ENCODE assay signal across 16 cellular contexts in genomic region chr16:4507588-4508345, GRCh38. TPM values are rescaled to one million over a fixed set of nuclear protein-coding genes. Genes with fewer than 3 reads are reported as not detected.
DNase-seq lines count a peak whose midpoint lies in the region; ATAC-seq, FAIRE-seq and TF ChIP-seq lines count a peak whose summit lies in the region.
"Had no signal": no experiment of that assay in that cellular context is flagged by ENCODE, and none has a peak within 500 bp of the region (broad histone marks: within the 10 kb centered on the region; RNA-seq: fewer than 3 reads in every experiment).

No MANE protein-coding gene starts in this region.

- FAIRE-seq in H1 (lab: Jason Lieb, UNC) (no peak), urothelium cell line (lab: Jason Lieb, UNC) (no peak)

- H3K4me3 ChIP-seq in H1 (ENCODE audit: extremely low read depth in 1 of 4, insufficient read depth in 2 of 4, low read depth in 3 of 4, low read length in 4 of 4) (no peak overlapping the region), GM23338 (no peak overlapping the region)
- H3K4me3 ChIP-seq: ascending aorta, PC-9, tibial nerve had no signal

- H3K4me3 Mint-ChIP-seq in CD4-positive, alpha-beta T cell: no peak overlapping the region
- no peak overlapping the region for H3K4me3 Mint-ChIP-seq in GM23338
- H3K4me3 Mint-ChIP-seq: dendritic cell treated with granulocyte-macrophage colony-stimulating factor and Interleukin-4, amounts not matched to agents 40 ng/mL and 50 ng/mL, for 4 days had no signal

- 0 out of 2 replicates have a peak, but pooled peaks cover 7% of the 10 kb centered on the region for H3F3A ChIP-seq in GM23338 (replicated peaks; ENCODE audit: low read depth)

- H3K56ac ChIP-seq in H1 (replicated peaks; ENCODE audit: insufficient read length, low read depth, low read length): no peak overlapping the region

- TF ChIP-seq RAD21 in H1 (IDR thresholded peaks at IDR 0.05 in 1 of 2, conservative IDR thresholded peaks at IDR 0.05 in 1 of 2; ENCODE audit: low read depth in 2 of 2, low read length in 2 of 2): no peak

- H3K27me3 ChIP-seq in CD4-positive, alpha-beta T cell (ENCODE audit: control insufficient read depth, insufficient read depth, low read length): no peaks in the 10 kb centered on the region
- no peaks in the 10 kb centered on the region for H3K27me3 ChIP-seq in H1 (replicated peaks in 1 of 4; ENCODE audit: control insufficient read depth in 3 of 4, extremely low read depth in 1 of 4, insufficient read depth in 3 of 4, low read length in 3 of 4)
- H3K27me3 ChIP-seq in GM23338 (ENCODE audit: insufficient read depth): no peaks in the 10 kb centered on the region
- H3K27me3 ChIP-seq: ascending aorta, tibial nerve had no signal

- H2BK120ac ChIP-seq in H1 (replicated peaks; ENCODE audit: low read depth, low read length): no peak overlapping the region

- POLR2A ChIA-PET in CD4-positive, alpha-beta T cell (lab: Charles Lee): interaction anchor here (1.2 to 6.0 kb wide), 5 partner anchors 20 to 41 kb away, joined by 3 to 140 read pairs (median 45); partner anchors contain the start of genes CDIP1, HMOX2 and NMRAL1
- POLR2A ChIA-PET in H1 (lab: Charles Lee; ENCODE audit: partially characterized antibody): interaction anchor here (0.9 to 3.0 kb wide), 8 partner anchors 14 to 186 kb away, joined by 3 to 14 read pairs (median 3); partner anchors contain the start of genes NUDT16L1 and UBALD1

- 90% methylated on average over 17 of the region's 17 CpGs; no CpG with 5 or more reads in 1 of the 2 experiments for WGBS in H1 (ENCODE audit: extremely low coverage in 1 of 2, insufficient coverage in 1 of 2, insufficient read length in 1 of 2, insufficient replicate concordance in 2 of 2, low coverage in 1 of 2, low lambda C conversion rate in 2 of 2, missing lambda C conversion rate in 1 of 2), 2 experiments

- H4K20me1 ChIP-seq in H1 (replicated peaks in 1 of 2; ENCODE audit: control insufficient read depth in 1 of 2, insufficient read depth in 2 of 2, low read length in 2 of 2) (peaks cover 2 to 11% of the 10 kb centered on the region in 2 experiments), GM23338 (replicated peaks; ENCODE audit: insufficient read depth) (no peaks in the 10 kb centered on the region; the same call in 1 of the 2 replicates)

- H3K27ac Mint-ChIP-seq in CD4-positive, alpha-beta T cell: peak overlapping the region; percentile 97
- no peak overlapping the region for H3K27ac Mint-ChIP-seq in GM23338
- H3K27ac Mint-ChIP-seq: dendritic cell treated with granulocyte-macrophage colony-stimulating factor and Interleukin-4, amounts not matched to agents 40 ng/mL and 50 ng/mL, for 4 days had no signal

- no peaks in the 10 kb centered on the region for H3K79me2 ChIP-seq in H1 (ENCODE audit: control insufficient read depth in 1 of 2, insufficient read depth in 2 of 2, low read length in 2 of 2)
- no peaks in the 10 kb centered on the region; the same call in 1 of the 2 replicates for H3K79me2 ChIP-seq in GM23338 (replicated peaks; ENCODE audit: insufficient read depth)

- no peak overlapping the region for H3K23ac ChIP-seq in H1 (ENCODE audit: insufficient read length)

- CTCF ChIA-PET in CD4-positive, alpha-beta T cell (lab: Charles Lee): interaction anchor here (0.8 to 6.0 kb wide), 8 partner anchors 30 to 117 kb away, joined by 3 to 70 read pairs (median 4); partner anchors contain the start of genes HMOX2 and MGRN1
- CTCF ChIA-PET in H1 (lab: Charles Lee; ENCODE audit: partially characterized antibody): interaction anchor here (0.6 to 35.4 kb wide), 26 partner anchors 8 to 210 kb away, joined by 3 to 968 read pairs (median 8); partner anchors contain the start of genes C16orf96, CDIP1, HMOX2 and MGRN1

- no peaks in the 10 kb centered on the region; the same call in 1 of the 2 replicates for H3K79me1 ChIP-seq in H1 (ENCODE audit: low read depth, low read length)

- H3K14ac ChIP-seq in H1 (ENCODE audit: insufficient read length): no peak overlapping the region

- DNase-seq in CD4-positive, alpha-beta T cell: no peak
- DNase-seq in NCI-H187 treated with DMSO at 0.1 percent for 48 hours (lab: John Stamatoyannopoulos, UW) (peak; percentile 17), H1 (ENCODE audit: low read depth in 1 of 2, low spot score in 2 of 2) (no peak), GM23338 (ENCODE audit: low spot score) (no peak), urothelium cell line (ENCODE audit: low spot score) (no peak)
- DNase-seq: activated CD8-positive, alpha-beta memory T cell treated with anti-CD3 and anti-CD28 coated beads, Interleukin-2, amount 50 U/mL, for 4 hours; AML-193; H7; hippocampal formation; NCI-H526; PC-9 had no signal

- no peak overlapping the region for H4K91ac ChIP-seq in H1 (replicated peaks; ENCODE audit: insufficient read length, low read length)

- H4K5ac ChIP-seq in H1 (ENCODE audit: insufficient read length, low read depth, low read length): no peak overlapping the region

- H2AFZ ChIP-seq in H1 (ENCODE audit: low read length) (no peak overlapping the region), GM23338 (no peak overlapping the region)
- H2AFZ ChIP-seq: PC-9 had no signal

- TF ChIP-seq POLR2A in H1 (IDR thresholded peaks at IDR 0.05; ENCODE audit: control extremely low read depth in 1 of 2, low read depth in 2 of 2, low read length in 2 of 2): no peak

- H3K4me1 ChIP-seq in H1 (replicated peaks in 1 of 4; ENCODE audit: control insufficient read depth in 3 of 4, insufficient read depth in 4 of 4, low read length in 3 of 4): peaks cover 0 to 2% (median 0%) of the 10 kb centered on the region in 4 experiments; a peak in 2 of 7 replicates
- H3K4me1 ChIP-seq in GM23338 (ENCODE audit: insufficient read depth): 0 out of 2 replicates have a peak, but pooled peaks cover 3% of the 10 kb centered on the region
- H3K4me1 ChIP-seq: ascending aorta had no signal

- intact Hi-C loops in CD4-positive, alpha-beta T cell (cut with DNase I, micrococcal nuclease): loop anchor here in 1 of 2 experiments (2.0 kb wide), 1 partner anchor 77 kb away; no protein-coding TSS in a partner anchor

- no peak overlapping the region for H2AK5ac ChIP-seq in H1 (ENCODE audit: low read depth, low read length)

- H3K27me3 Mint-ChIP-seq in CD4-positive, alpha-beta T cell: no peaks in the 10 kb centered on the region
- H3K27me3 Mint-ChIP-seq in GM23338 (ENCODE audit: insufficient read depth, low read depth, poor library complexity): peaks cover 16% of the 10 kb centered on the region
- H3K27me3 Mint-ChIP-seq: dendritic cell treated with granulocyte-macrophage colony-stimulating factor and Interleukin-4, amounts not matched to agents 40 ng/mL and 50 ng/mL, for 4 days had no signal

- H3K18ac ChIP-seq in H1 (ENCODE audit: extremely low read depth, low read length): no peak overlapping the region

- no peak overlapping the region for H2BK15ac ChIP-seq in H1 (ENCODE audit: low read length)

- no peak overlapping the region for H2BK5ac ChIP-seq in H1 (ENCODE audit: low read depth, low read length)

- H2BK20ac ChIP-seq in H1 (ENCODE audit: low read length): no peak overlapping the region

- TF ChIP-seq EP300 in H1 (IDR thresholded peaks at IDR 0.05; ENCODE audit: borderline replicate concordance in 1 of 2, low read depth in 2 of 2, low read length in 2 of 2): no peak

- H3K4ac ChIP-seq in H1 (replicated peaks; ENCODE audit: insufficient read length, low read depth, low read length): no peak overlapping the region

- H4K8ac ChIP-seq in H1 (ENCODE audit: extremely low read depth, insufficient read depth, low read length): peak overlapping the region; percentile 48; the same call in 1 of the 2 replicates

- peaks cover 63% of the 10 kb centered on the region for H3K4me1 Mint-ChIP-seq in CD4-positive, alpha-beta T cell (ENCODE audit: low read depth)
- H3K4me1 Mint-ChIP-seq in GM23338: peaks cover 9% of the 10 kb centered on the region

- H3K9me3 Mint-ChIP-seq in CD4-positive, alpha-beta T cell: no peaks in the 10 kb centered on the region
- H3K9me3 Mint-ChIP-seq in GM23338: no peaks in the 10 kb centered on the region
- H3K9me3 Mint-ChIP-seq: dendritic cell treated with granulocyte-macrophage colony-stimulating factor and Interleukin-4, amounts not matched to agents 40 ng/mL and 50 ng/mL, for 4 days had no signal

- H3K9me2 ChIP-seq in GM23338 (ENCODE audit: insufficient read depth): no peaks in the 10 kb centered on the region

- no peaks in the 10 kb centered on the region for H3K9me3 ChIP-seq in CD4-positive, alpha-beta T cell (ENCODE audit: control insufficient read depth, low read length)
- no peaks in the 10 kb centered on the region for H3K9me3 ChIP-seq in H1 (ENCODE audit: insufficient read depth in 2 of 2, low read depth in 1 of 2, low read length in 1 of 2)
- H3K9me3 ChIP-seq: ascending aorta, tibial nerve had no signal

- H3K4me2 ChIP-seq in H1 (ENCODE audit: insufficient read depth in 1 of 2, low read depth in 2 of 2, low read length in 2 of 2) (no peak overlapping the region), GM23338 (no peak overlapping the region)
- H3K4me2 ChIP-seq: PC-9 had no signal

- no peaks in the 10 kb centered on the region for H3K23me2 ChIP-seq in H1 (ENCODE audit: low read depth, low read length)

- H3K9ac ChIP-seq in H1 (replicated peaks in 1 of 4; ENCODE audit: extremely low read depth in 1 of 4, low read depth in 3 of 4, low read length in 3 of 4): no peak overlapping the region

- H3K36me3 ChIP-seq in H1 (ENCODE audit: control insufficient read depth in 2 of 4, insufficient read depth in 4 of 4, low read length in 3 of 4): peaks cover 10 to 18% (median 14%) of the 10 kb centered on the region in 4 experiments; a peak in 6 of 8 replicates
- H3K36me3 ChIP-seq in GM23338 (ENCODE audit: insufficient read depth): no peaks in the 10 kb centered on the region

- peaks cover 84% of the 10 kb centered on the region for H3K36me3 Mint-ChIP-seq in CD4-positive, alpha-beta T cell (ENCODE audit: low read depth)
- peaks cover 39% of the 10 kb centered on the region for H3K36me3 Mint-ChIP-seq in GM23338 (ENCODE audit: low read depth)

- no peak for ATAC-seq in CD4-positive, alpha-beta T cell (ENCODE audit: poor library complexity)
- ATAC-seq in GM23338: no peak
- no peak for ATAC-seq in GM21447 (IDR thresholded peaks at IDR 0.05; ENCODE audit: unreplicated experiment)

- no peak for TF ChIP-seq CTCF in CD4-positive, alpha-beta T cell (IDR thresholded peaks at IDR 0.05)
- TF ChIP-seq CTCF in H1 (IDR thresholded peaks at IDR 0.05; ENCODE audit: control extremely low read depth in 1 of 3, insufficient read depth in 1 of 3, low read depth in 1 of 3, low read length in 3 of 3) (no peak), GM23338 (conservative IDR thresholded peaks at IDR 0.05; ENCODE audit: low read depth in 2 of 2) (no peak; a peak in 1 of 4 replicates)

- peak overlapping the region; percentile 46 for H3K27ac ChIP-seq in CD4-positive, alpha-beta T cell (ENCODE audit: low read depth, low read length)
- no peak overlapping the region for H3K27ac ChIP-seq in H1 (ENCODE audit: low read depth, low read length)
- H3K27ac ChIP-seq in GM23338 (ENCODE audit: low read depth): no peak overlapping the region
- H3K27ac ChIP-seq: PC-9 had no signal

- no peak overlapping the region for H2BK12ac ChIP-seq in H1 (ENCODE audit: low read depth, low read length)

RNA-seq across cellular contexts. Expression of gene CDIP1, which starts 30.8 kb away (rescaled TPM):
- 10 to 100 TPM; 19.5 to 22.4 TPM for total RNA-seq in CD4-positive, alpha-beta T cell
- 73.7 and 76.3 TPM in 2 replicates for total RNA-seq in H1 (2021; fragmentation: NEBNext Ultra II Directional; extraction: Animal tissue kit (Norgen Biotek cat#: 25700))
- 56.6 and 91.0 TPM in 2 replicates for polyA plus RNA-seq in H1 (2011; rRNA removed)
- 30.3 TPM for polyA plus RNA-seq in H1 (2011; cell fraction: cytosol; rRNA removed)
- 56.4 TPM for polyA plus RNA-seq in H1 (2011; cell fraction: nucleus; rRNA removed)
- polyA plus RNA-seq in H1 (2012, experiment 1 of 2): 63.4 to 93.4 TPM (median 83.5 TPM) in 4 replicates
- polyA plus RNA-seq in H1 (2012, experiment 2 of 2): 84.1 TPM
- 34.2 TPM for polyA plus RNA-seq in H1 (2013, experiment 1 of 2)
- polyA plus RNA-seq in H1 (2013, experiment 2 of 2): 34.4 TPM
- polyA minus RNA-seq in H1 (2011; rRNA and poly(A)+ RNA removed): 28.0 and 32.6 TPM in 2 replicates
- 24.1 TPM for polyA minus RNA-seq in H1 (2011; cell fraction: cytosol; rRNA and poly(A)+ RNA removed)
- 26.3 TPM for polyA minus RNA-seq in H1 (2011; cell fraction: nucleus; rRNA and poly(A)+ RNA removed)
- total RNA-seq in GM23338 (2014; rRNA removed; shearing (Covaris generic)): 56.3 and 57.6 TPM in 2 replicates
- polyA plus RNA-seq in GM23338 (2016; fragmentation: Nextera tagmentation; extraction: Ambion mirVana): 38.2 and 39.2 TPM in 2 replicates

RNA-seq across cellular contexts. Expression of gene HMOX2, which starts 31.6 kb away (rescaled TPM):
- total RNA-seq in CD4-positive, alpha-beta T cell: 10 to 100 TPM; 63.4 to 66.4 TPM
- total RNA-seq in H1 (2021; fragmentation: NEBNext Ultra II Directional; extraction: Animal tissue kit (Norgen Biotek cat#: 25700)): 45.6 and 48.4 TPM in 2 replicates
- polyA plus RNA-seq in H1 (2011; rRNA removed) (33.7 and 36.5 TPM in 2 replicates), GM23338 (2016; fragmentation: Nextera tagmentation; extraction: Ambion mirVana) (38.1 and 40.9 TPM in 2 replicates)
- 43.5 TPM for polyA plus RNA-seq in H1 (2011; cell fraction: cytosol; rRNA removed)
- polyA plus RNA-seq in H1 (2011; cell fraction: nucleus; rRNA removed): 39.8 TPM
- 43.6 to 48.5 TPM (median 44.9 TPM) in 4 replicates for polyA plus RNA-seq in H1 (2012, experiment 1 of 2)
- polyA plus RNA-seq in H1 (2012, experiment 2 of 2): 35.4 TPM
- polyA plus RNA-seq in H1 (2013, experiment 1 of 2): 31.2 TPM
- 28.8 TPM for polyA plus RNA-seq in H1 (2013, experiment 2 of 2)
- polyA minus RNA-seq in H1 (2011; rRNA and poly(A)+ RNA removed): 33.6 and 42.8 TPM in 2 replicates
- 16.3 TPM for polyA minus RNA-seq in H1 (2011; cell fraction: cytosol; rRNA and poly(A)+ RNA removed)
- 17.1 TPM for polyA minus RNA-seq in H1 (2011; cell fraction: nucleus; rRNA and poly(A)+ RNA removed)
- 30.1 and 33.0 TPM in 2 replicates for total RNA-seq in GM23338 (2014; rRNA removed; shearing (Covaris generic))

RNA-seq across cellular contexts. Expression of gene NMRAL1, which starts 33.3 kb away (rescaled TPM):
- 10 to 100 TPM; 28.6 to 29.5 TPM for total RNA-seq in CD4-positive, alpha-beta T cell
- total RNA-seq in H1 (2021; fragmentation: NEBNext Ultra II Directional; extraction: Animal tissue kit (Norgen Biotek cat#: 25700)): 66.8 and 72.5 TPM in 2 replicates
- polyA plus RNA-seq in H1 (2011; rRNA removed) (143 and 196 TPM in 2 replicates), GM23338 (2016; fragmentation: Nextera tagmentation; extraction: Ambion mirVana) (50.4 and 50.7 TPM in 2 replicates)
- 148 TPM for polyA plus RNA-seq in H1 (2011; cell fraction: cytosol; rRNA removed)
- 106 TPM for polyA plus RNA-seq in H1 (2011; cell fraction: nucleus; rRNA removed)
- polyA plus RNA-seq in H1 (2012, experiment 1 of 2): 63.8 to 98.0 TPM (median 91.2 TPM) in 4 replicates
- 136 TPM for polyA plus RNA-seq in H1 (2012, experiment 2 of 2)
- 60.8 TPM for polyA plus RNA-seq in H1 (2013, experiment 1 of 2)
- polyA plus RNA-seq in H1 (2013, experiment 2 of 2): 64.5 TPM
- 72.7 and 89.1 TPM in 2 replicates for polyA minus RNA-seq in H1 (2011; rRNA and poly(A)+ RNA removed)
- 55.3 TPM for polyA minus RNA-seq in H1 (2011; cell fraction: cytosol; rRNA and poly(A)+ RNA removed)
- 63.2 TPM for polyA minus RNA-seq in H1 (2011; cell fraction: nucleus; rRNA and poly(A)+ RNA removed)
- 51.8 and 61.7 TPM in 2 replicates for total RNA-seq in GM23338 (2014; rRNA removed; shearing (Covaris generic))

RNA-seq across cellular contexts. Expression of gene C16orf96, which starts 48.4 kb away (rescaled TPM):
- under 1 TPM; 0.27 to 0.42 TPM for total RNA-seq in CD4-positive, alpha-beta T cell
- 1.3 and 1.6 TPM in 2 replicates for total RNA-seq in H1 (2021; fragmentation: NEBNext Ultra II Directional; extraction: Animal tissue kit (Norgen Biotek cat#: 25700))
- polyA plus RNA-seq in H1 (2011; rRNA removed): 1.0 and 1.8 TPM in 2 replicates
- polyA plus RNA-seq in H1 (2011; cell fraction: cytosol; rRNA removed): 0.97 TPM
- polyA plus RNA-seq in H1 (2011; cell fraction: nucleus; rRNA removed): 2.1 TPM
- 1.4 to 2.0 TPM (median 1.5 TPM) in 4 replicates for polyA plus RNA-seq in H1 (2012, experiment 1 of 2)
- 1.1 TPM for polyA plus RNA-seq in H1 (2012, experiment 2 of 2)
- 0.67 TPM for polyA plus RNA-seq in H1 (2013, experiment 1 of 2)
- 0.72 TPM for polyA plus RNA-seq in H1 (2013, experiment 2 of 2)
- polyA minus RNA-seq in H1 (2011; rRNA and poly(A)+ RNA removed): 1.4 and 1.6 TPM in 2 replicates
- 1.5 TPM for polyA minus RNA-seq in H1 (2011; cell fraction: cytosol; rRNA and poly(A)+ RNA removed)
- 1.9 TPM for polyA minus RNA-seq in H1 (2011; cell fraction: nucleus; rRNA and poly(A)+ RNA removed)
- total RNA-seq in GM23338 (2014; rRNA removed; shearing (Covaris generic)): 1.2 and 2.2 TPM in 2 replicates
- polyA plus RNA-seq in GM23338 (2016; fragmentation: Nextera tagmentation; extraction: Ambion mirVana): 0.09 and 0.37 TPM in 2 replicates
- total RNA-seq: ascending aorta had no signal
- polyA plus RNA-seq: fibroblast of lung had no signal
